In genomic region chr10:108187396-108188012, GRCh38 we compare ENCODE assay signal across 18 cellular contexts.
"Had no signal": no experiment of that assay in that cellular context is flagged by ENCODE, and none has a peak within 500 bp of the region (broad histone marks: within the 10 kb centered on the region; RNA-seq: fewer than 3 reads in every experiment).

No MANE protein-coding gene starts in this region.

- H3K4me1 Mint-ChIP-seq: activated CD4-positive, alpha-beta T cell treated with anti-CD3 and anti-CD28 coated beads for 36 hours; activated naive CD4-positive, alpha-beta T cell treated with anti-CD3 and anti-CD28 coated beads, Interleukin-2, amount 50 U/mL, for 24 hours; naive thymus-derived CD4-positive, alpha-beta T cell; stimulated activated naive CD8-positive, alpha-beta T cell treated with anti-CD3 and anti-CD28 coated beads, Interleukin-15, amount 100 ng/mL, for 72 hours; T-helper 17 cell had no signal

- H3K4me3 ChIP-seq: colonic mucosa, esophagus squamous epithelium, heart left ventricle, mucosa of descending colon, pancreas, sigmoid colon, spleen, testis, upper lobe of left lung had no signal

- H3K4me3 Mint-ChIP-seq: activated CD4-positive, alpha-beta memory T cell treated with anti-CD3 and anti-CD28 coated beads for 36 hours; activated CD4-positive, alpha-beta T cell treated with anti-CD3 and anti-CD28 coated beads for 36 hours; activated naive CD4-positive, alpha-beta T cell treated with anti-CD3 and anti-CD28 coated beads, Interleukin-2, amount 50 U/mL, for 24 hours; activated T-cell treated with anti-CD3 and anti-CD28 coated beads, Interleukin-2, amount 50 U/mL, for 24 hours; naive thymus-derived CD4-positive, alpha-beta T cell; stimulated activated naive CD8-positive, alpha-beta T cell treated with anti-CD3 and anti-CD28 coated beads, Interleukin-15, amount 100 ng/mL, for 72 hours; T-helper 17 cell had no signal

- H3K27ac ChIP-seq: colonic mucosa, esophagus squamous epithelium, heart left ventricle, pancreas, sigmoid colon, testis, upper lobe of left lung had no signal

- H3K36me3 ChIP-seq: colonic mucosa, esophagus squamous epithelium, heart left ventricle, pancreas, sigmoid colon, spleen, upper lobe of left lung had no signal

- DNase-seq: activated CD4-positive, alpha-beta memory T cell treated with anti-CD3 and anti-CD28 coated beads for 36 hours; activated CD4-positive, alpha-beta T cell treated with anti-CD3 and anti-CD28 coated beads for 36 hours; activated effector memory CD4-positive, alpha-beta T cell treated with anti-CD3 and anti-CD28 coated beads, Interleukin-2, amount 50 U/mL, for 16 hours; activated T-cell treated with anti-CD3 and anti-CD28 coated beads, Interleukin-2, amount 50 U/mL, for 24 hours; central memory CD4-positive, alpha-beta T cell; colonic mucosa; esophagus squamous epithelium; heart left ventricle; mucosa of descending colon; naive thymus-derived CD4-positive, alpha-beta T cell; pancreas; sigmoid colon; spleen; stimulated activated naive CD8-positive, alpha-beta T cell treated with anti-CD3 and anti-CD28 coated beads, Interleukin-15, amount 100 ng/mL, for 72 hours; T-helper 17 cell; testis; upper lobe of left lung had no signal

- H3K27ac Mint-ChIP-seq: activated CD4-positive, alpha-beta memory T cell treated with anti-CD3 and anti-CD28 coated beads for 36 hours; activated CD4-positive, alpha-beta T cell treated with anti-CD3 and anti-CD28 coated beads for 36 hours; activated naive CD4-positive, alpha-beta T cell treated with anti-CD3 and anti-CD28 coated beads, Interleukin-2, amount 50 U/mL, for 24 hours; activated T-cell treated with anti-CD3 and anti-CD28 coated beads, Interleukin-2, amount 50 U/mL, for 24 hours; naive thymus-derived CD4-positive, alpha-beta T cell; stimulated activated naive CD8-positive, alpha-beta T cell treated with anti-CD3 and anti-CD28 coated beads, Interleukin-15, amount 100 ng/mL, for 72 hours; T-helper 17 cell had no signal

- H3K4me1 ChIP-seq: colonic mucosa, esophagus squamous epithelium, heart left ventricle, pancreas, sigmoid colon, spleen, testis, upper lobe of left lung had no signal

- H3K27me3 Mint-ChIP-seq: activated CD4-positive, alpha-beta memory T cell treated with anti-CD3 and anti-CD28 coated beads for 36 hours; activated CD4-positive, alpha-beta T cell treated with anti-CD3 and anti-CD28 coated beads for 36 hours; activated naive CD4-positive, alpha-beta T cell treated with anti-CD3 and anti-CD28 coated beads, Interleukin-2, amount 50 U/mL, for 24 hours; activated T-cell treated with anti-CD3 and anti-CD28 coated beads, Interleukin-2, amount 50 U/mL, for 24 hours; naive thymus-derived CD4-positive, alpha-beta T cell; stimulated activated naive CD8-positive, alpha-beta T cell treated with anti-CD3 and anti-CD28 coated beads, Interleukin-15, amount 100 ng/mL, for 72 hours; T-helper 17 cell had no signal

- H3K27me3 ChIP-seq: colonic mucosa, esophagus squamous epithelium, heart left ventricle, pancreas, sigmoid colon, spleen, testis, upper lobe of left lung had no signal

- H3K9me3 ChIP-seq: colonic mucosa, esophagus squamous epithelium, mucosa of descending colon, pancreas, sigmoid colon, testis, upper lobe of left lung had no signal

- H3K36me3 Mint-ChIP-seq: activated CD4-positive, alpha-beta memory T cell treated with anti-CD3 and anti-CD28 coated beads for 36 hours; activated naive CD4-positive, alpha-beta T cell treated with anti-CD3 and anti-CD28 coated beads, Interleukin-2, amount 50 U/mL, for 24 hours; naive thymus-derived CD4-positive, alpha-beta T cell had no signal
